4 cellular contexts compared by ENCODE assay signal in genomic region chr7:77101187-77101586, GRCh38. TPM values are rescaled to one million over a fixed set of nuclear protein-coding genes. Genes with fewer than 3 reads are reported as not detected.
"Had no signal": no experiment of that assay in that cellular context is flagged by ENCODE, and none has a peak within 500 bp of the region (broad histone marks: within the 10 kb centered on the region; RNA-seq: fewer than 3 reads in every experiment).

No MANE protein-coding gene starts in this region.

RNA-seq across cellular contexts. Expression of gene SPDYE18, which starts 38.8 kb away (rescaled TPM):
- total RNA-seq: neural crest cell, right atrium auricular region, skeletal muscle tissue, thoracic aorta had no signal
